Comparison of ENCODE assay signal across 9 cellular contexts in the genomic region with DNA sequence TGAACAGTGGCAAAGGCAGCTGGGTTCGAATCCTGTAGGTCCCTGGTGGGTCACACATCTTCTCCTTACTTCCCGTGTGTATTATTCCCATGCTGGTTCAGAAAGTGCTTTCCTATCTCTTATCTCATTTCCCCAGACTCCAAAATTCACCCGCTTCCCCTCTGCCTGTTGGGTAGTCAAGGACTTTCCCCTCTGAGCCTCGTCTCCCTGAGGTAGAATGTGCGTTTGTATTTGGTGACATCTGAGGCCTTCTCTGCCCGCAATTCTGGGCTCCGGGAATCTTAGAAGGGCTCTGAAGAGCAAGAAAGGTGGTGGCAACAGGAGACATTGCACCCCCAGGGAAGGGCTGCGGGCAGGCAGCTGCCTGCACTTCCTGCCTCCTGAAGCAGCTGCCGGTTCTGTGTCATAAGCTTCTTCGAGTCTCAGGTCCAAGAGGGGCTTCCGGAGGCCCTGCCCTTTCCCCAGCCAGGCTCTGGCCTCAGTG. TPM values are rescaled to one million over a fixed set of nuclear protein-coding genes. Genes with fewer than 3 reads are reported as not detected.
A peak's percentile ranks its signal among the peaks of the same experiment; 100 is the strongest.
DNase-seq lines count a peak whose midpoint lies in the region; ATAC-seq and TF ChIP-seq lines count a peak whose summit lies in the region.
"Had no signal": no experiment of that assay in that cellular context is flagged by ENCODE, and none has a peak within 500 bp of the region (broad histone marks: within the 10 kb centered on the region; RNA-seq: fewer than 3 reads in every experiment).

No MANE protein-coding gene starts in this region.

- H3K27me3 Mint-ChIP-seq in CD4-positive, alpha-beta memory T cell, result peaks cover 2 to 3% of the 10 kb centered on the region in 2 donors
- H3K27me3 Mint-ChIP-seq in activated naive CD8-positive, alpha-beta T cell treated with anti-CD3 and anti-CD28 coated beads, Interleukin-2, amount 50 U/mL, for 24 hours, result peaks cover 16% of the 10 kb centered on the region
- H3K27me3 Mint-ChIP-seq in natural killer cell (ENCODE audit: low read depth in 2 of 2), result peaks cover 12 to 18% of the 10 kb centered on the region in 2 donors

- no peaks in the 10 kb centered on the region for H3K27me3 ChIP-seq in CD4-positive, alpha-beta memory T cell (ENCODE audit: insufficient read depth, low read length)

- H3K27ac Mint-ChIP-seq in CD4-positive, alpha-beta memory T cell, result peak overlapping the region; percentile 44 to 91 (median 77)
- peak overlapping the region; percentile 78 for H3K27ac Mint-ChIP-seq in activated naive CD8-positive, alpha-beta T cell treated with anti-CD3 and anti-CD28 coated beads, Interleukin-2, amount 50 U/mL, for 24 hours
- peak overlapping the region; percentile 74 to 86 for H3K27ac Mint-ChIP-seq in natural killer cell

- H3K4me1 ChIP-seq in CD4-positive, alpha-beta memory T cell (ENCODE audit: insufficient read depth, low read length), result peaks cover 18% of the 10 kb centered on the region

- H3K36me3 ChIP-seq in CD4-positive, alpha-beta memory T cell (ENCODE audit: insufficient read depth, low read length), result no peaks in the 10 kb centered on the region
- H3K36me3 ChIP-seq in KOPT-K1 (ENCODE audit: insufficient read depth, low read length), result no peaks in the 10 kb centered on the region

- CTCF ChIA-PET in CD4-positive, alpha-beta memory T cell (lab: Charles Lee; ENCODE audit: partially characterized antibody), result interaction anchor here (1.2 kb wide), 1 partner anchor 13 kb away, joined by 3 read pairs; no protein-coding TSS in a partner anchor

- TF ChIP-seq CTCF in natural killer cell (IDR thresholded peaks at IDR 0.05), result no peak

- H3K4me3 Mint-ChIP-seq in CD4-positive, alpha-beta memory T cell, result peak overlapping the region in 7 of 8 donors; percentile 9 to 73 (median 55)
- H3K4me3 Mint-ChIP-seq in activated naive CD8-positive, alpha-beta T cell treated with anti-CD3 and anti-CD28 coated beads, Interleukin-2, amount 50 U/mL, for 24 hours, result peak overlapping the region; percentile 42
- H3K4me3 Mint-ChIP-seq in natural killer cell, result peak overlapping the region; percentile 56

- H3K27ac ChIP-seq in CD4-positive, alpha-beta memory T cell (ENCODE audit: low read depth, low read length), result no peak overlapping the region
- H3K27ac ChIP-seq in KOPT-K1 (ENCODE audit: low read depth, low read length, poor library complexity, severe bottlenecking), result peak overlapping the region; percentile 8

- intact Hi-C loops in CD4-positive, alpha-beta memory T cell (cut with micrococcal nuclease), result no loop called here
- intact Hi-C loops in natural killer cell (cut with micrococcal nuclease), result no loop called here

- no peaks in the 10 kb centered on the region for H3K36me3 Mint-ChIP-seq in CD4-positive, alpha-beta memory T cell
- H3K36me3 Mint-ChIP-seq in activated naive CD8-positive, alpha-beta T cell treated with anti-CD3 and anti-CD28 coated beads, Interleukin-2, amount 50 U/mL, for 24 hours (ENCODE audit: low read depth), result peaks cover 10% of the 10 kb centered on the region
- H3K36me3 Mint-ChIP-seq in natural killer cell, result no peaks in the 10 kb centered on the region

- POLR2A ChIA-PET in CD4-positive, alpha-beta memory T cell (lab: Charles Lee; ENCODE audit: partially characterized antibody), result no interaction called here

- no peak overlapping the region for H3K4me3 ChIP-seq in CD4-positive, alpha-beta memory T cell (ENCODE audit: low read length in 2 of 2)

- H3K9me3 ChIP-seq in CD4-positive, alpha-beta memory T cell (ENCODE audit: control insufficient read depth in 1 of 2, low read length in 2 of 2), result no peaks in the 10 kb centered on the region
- H3K9me3 ChIP-seq in KOPT-K1 (ENCODE audit: insufficient read depth, low read length, poor library complexity, severe bottlenecking), result no peaks in the 10 kb centered on the region

- ATAC-seq in activated naive CD8-positive, alpha-beta T cell treated with anti-CD3 and anti-CD28 coated beads, Interleukin-2, amount 50 U/mL, for 24 hours, result peak; percentile 52
- ATAC-seq in natural killer cell, result peak in 2 of 3 donors; percentile 70 to 76
- no peak for ATAC-seq in GM21717 (IDR thresholded peaks at IDR 0.05; ENCODE audit: unreplicated experiment)
- no peak for ATAC-seq in GM19035 (IDR thresholded peaks at IDR 0.05; ENCODE audit: unreplicated experiment)
- ATAC-seq in HG03196 (IDR thresholded peaks at IDR 0.05; ENCODE audit: unreplicated experiment), result no peak

- DNase-seq in CD4-positive, alpha-beta memory T cell, result peak in 1 of 5 donors; percentile 22
- no peak for DNase-seq in activated naive CD8-positive, alpha-beta T cell treated with anti-CD3 and anti-CD28 coated beads, Interleukin-2, amount 50 U/mL, for 24 hours
- DNase-seq in natural killer cell, result no peak
- no peak for DNase-seq in SKM-1 (lab: John Stamatoyannopoulos, UW; ENCODE audit: unreplicated experiment)
- DNase-seq: NCI-H1417 treated with DMSO at 0.1 percent for 48 hours had no signal

- peaks cover 9 to 42% (median 17%) of the 10 kb centered on the region in 4 donors for H3K4me1 Mint-ChIP-seq in CD4-positive, alpha-beta memory T cell
- peaks cover 50% of the 10 kb centered on the region for H3K4me1 Mint-ChIP-seq in activated naive CD8-positive, alpha-beta T cell treated with anti-CD3 and anti-CD28 coated beads, Interleukin-2, amount 50 U/mL, for 24 hours
- H3K4me1 Mint-ChIP-seq in natural killer cell, result peaks cover 16 to 27% of the 10 kb centered on the region in 2 donors

- no peaks in the 10 kb centered on the region for H3K9me3 Mint-ChIP-seq in CD4-positive, alpha-beta memory T cell
- no peaks in the 10 kb centered on the region for H3K9me3 Mint-ChIP-seq in activated naive CD8-positive, alpha-beta T cell treated with anti-CD3 and anti-CD28 coated beads, Interleukin-2, amount 50 U/mL, for 24 hours
- no peaks in the 10 kb centered on the region for H3K9me3 Mint-ChIP-seq in natural killer cell

RNA-seq across cellular contexts. Expression of a gene that starts 5.9 kb away (rescaled TPM):
- under 1 TPM; 0.38 to 0.53 TPM for total RNA-seq in CD4-positive, alpha-beta memory T cell
- under 1 TPM in 1 of 2 donors, not detected in 1; 0.56 TPM for polyA plus RNA-seq in CD4-positive, alpha-beta memory T cell
- 1 to 10 TPM in 2 of 3 donors, under 1 TPM in 1; 0.14 to 1.4 (median 1.4) TPM for total RNA-seq in natural killer cell

Comparison
In these comparisons a context has a peak if more than half of its experiments do, and no peak if none do; other contexts are left out.
1. ATAC-seq: peak in activated naive CD8-positive, alpha-beta T cell treated with anti-CD3 and anti-CD28 coated beads, Interleukin-2, amount 50 U/mL, for 24 hours (single experiment) and natural killer cell (2 of 3); none in GM21717 (single experiment), GM19035 (single experiment) and HG03196 (single experiment).
2. Peak in every context shown above with its lines, with median percentiles within 50 percentile points of each other: H3K27ac Mint-ChIP-seq and H3K4me3 Mint-ChIP-seq.